ENCODE assay signal across 10 cellular contexts in the genomic region with DNA sequence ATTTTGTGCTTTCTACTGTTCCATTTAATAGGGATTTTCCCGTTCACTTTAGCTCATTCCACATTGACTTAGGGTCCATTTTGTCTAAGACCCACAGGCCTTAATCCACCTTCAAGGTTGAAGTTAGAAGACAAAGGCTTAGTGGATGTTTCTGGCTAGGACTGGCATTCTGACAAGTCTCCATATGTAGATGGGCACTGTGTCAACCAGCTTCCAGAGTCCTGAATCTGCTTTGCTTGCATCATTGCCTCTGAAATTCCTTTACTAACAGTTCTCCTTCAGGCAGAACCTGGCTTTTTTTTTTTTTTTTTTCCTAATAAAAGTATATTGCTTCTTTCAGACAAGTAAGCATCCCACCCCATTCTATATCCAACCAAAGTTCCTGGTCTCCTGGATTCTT.
DNase-seq lines count a peak whose midpoint lies in the region; ATAC-seq and TF ChIP-seq lines count a peak whose summit lies in the region.
"Had no signal": no experiment of that assay in that cellular context is flagged by ENCODE, and none has a peak within 500 bp of the region (broad histone marks: within the 10 kb centered on the region; RNA-seq: fewer than 3 reads in every experiment).

No MANE protein-coding gene starts in this region.

- H2AK9ac ChIP-seq in IMR-90 (replicated peaks; ENCODE audit: low read depth, low read length, poor library complexity): no peak overlapping the region

- no peak overlapping the region for H3K23ac ChIP-seq in IMR-90 (ENCODE audit: low read depth, low read length)

- CTCF ChIA-PET in IMR-90 (lab: Yijun Ruan, JAX): interaction anchor here (0.6 to 3.0 kb wide), 4 partner anchors 9 to 95 kb away, joined by 3 to 11 read pairs (median 4); no protein-coding TSS in a partner anchor

- H3K14ac ChIP-seq in IMR-90 (replicated peaks; ENCODE audit: low read depth, low read length): no peak overlapping the region

- no peak overlapping the region for H2AFZ ChIP-seq in IMR-90 (replicated peaks; ENCODE audit: low read length, poor library complexity)
- H2AFZ ChIP-seq: PC-9 had no signal

- H3K9me3 Mint-ChIP-seq in nephron: no peaks in the 10 kb centered on the region

- H2AK5ac ChIP-seq in IMR-90 (ENCODE audit: low read depth, low read length): no peak overlapping the region; the same call in 1 of the 2 replicates

- H2BK120ac ChIP-seq in IMR-90 (ENCODE audit: low read depth, low read length): no peak overlapping the region

- in situ Hi-C loops in IMR-90 (cut with MboI; ENCODE audit: low sequenced_read_pairs): no loop called here

- H3K9me1 ChIP-seq in IMR-90 (ENCODE audit: insufficient read depth, low read length): no peaks in the 10 kb centered on the region

- peaks cover 34% of the 10 kb centered on the region for H3K4me1 Mint-ChIP-seq in nephron

- BruUV-seq in IMR-90 (replicated peaks; lab: Mats Ljungman, UMichigan): no TSS peak

- H2BK15ac ChIP-seq in IMR-90 (ENCODE audit: low read depth, low read length): no peak overlapping the region

- TF ChIP-seq CTCF in IMR-90 (conservative IDR thresholded peaks at IDR 0.05; ENCODE audit: low read depth, low read length) (no peak), cardiac fibroblast (IDR thresholded peaks at IDR 0.05; ENCODE audit: low read depth, low read length) (no peak), nephron (IDR thresholded peaks at IDR 0.05; ENCODE audit: unreplicated experiment in 3 of 3) (no peak), testis (IDR thresholded peaks at IDR 0.05) (no peak)

- peak; percentile 22 for ATAC-seq in IMR-90 (ENCODE audit: low read depth)
- no peak for ATAC-seq in HG02973 (IDR thresholded peaks at IDR 0.05; ENCODE audit: unreplicated experiment)
- ATAC-seq in GM21367 (IDR thresholded peaks at IDR 0.05; ENCODE audit: unreplicated experiment): no peak
- ATAC-seq in GM19328 (IDR thresholded peaks at IDR 0.05; ENCODE audit: unreplicated experiment): no peak

- no peak overlapping the region for H4K5ac ChIP-seq in IMR-90 (ENCODE audit: low read depth, low read length)

- no peak overlapping the region for H3K4me3 Mint-ChIP-seq in nephron

- intact Hi-C loops in IMR-90 (cut with micrococcal nuclease): loop anchor here (2.0 kb wide), 1 partner anchor 71 kb away; no protein-coding TSS in a partner anchor
- intact Hi-C loops in testis (cut with DNase I; ENCODE audit: low total_unique reads): loop anchor here (10.0 kb wide), 1 partner anchor 73 kb away; the partner anchor contains the start of gene PDCD4

- dilution Hi-C loops in IMR-90 (cut with HindIII; ENCODE audit: low sequenced_read_pairs, unreplicated experiment): no loop called here

- POLR2A ChIA-PET in IMR-90 (lab: Charles Lee; ENCODE audit: unreplicated experiment): interaction anchor here (0.6 kb wide), 1 partner anchor 117 kb away, joined by 4 read pairs; the partner anchor contains the start of genes BBIP1 and SHOC2

- H3K4me1 ChIP-seq in BLaER1 treated with 17β-estradiol and CSF1 and Interleukin-3, amounts not matched to agents 10 nM and 100 nM: peaks cover 22 to 30% (median 24%) of the 10 kb centered on the region in 10 experiments
- H3K4me1 ChIP-seq in IMR-90 (ENCODE audit: control insufficient read depth, insufficient read depth, low read length) (peaks cover 7% of the 10 kb centered on the region; the same call in 1 of the 2 replicates), testis (peaks cover 13% of the 10 kb centered on the region)

- no peaks in the 10 kb centered on the region for H4K20me1 ChIP-seq in BLaER1 treated with 17β-estradiol and CSF1 and Interleukin-3, amounts not matched to agents 10 nM and 100 nM
- no peaks in the 10 kb centered on the region for H4K20me1 ChIP-seq in IMR-90 (ENCODE audit: insufficient read depth, low read length)

- TF ChIP-seq RAD21 in IMR-90 (IDR thresholded peaks at IDR 0.05; ENCODE audit: low read length): no peak

- no peaks in the 10 kb centered on the region for H3K36me3 ChIP-seq in BLaER1 treated with 17β-estradiol and CSF1 and Interleukin-3, amounts not matched to agents 10 nM and 100 nM
- H3K36me3 ChIP-seq in IMR-90 (ENCODE audit: control insufficient read depth, insufficient read depth, low read length): no peaks in the 10 kb centered on the region
- no peaks in the 10 kb centered on the region for H3K36me3 ChIP-seq in testis (ENCODE audit: low read depth, missing control alignments)
- H3K36me3 ChIP-seq: left lung had no signal

- no peaks in the 10 kb centered on the region for H3K27me3 ChIP-seq in BLaER1 treated with 17β-estradiol and CSF1 and Interleukin-3, amounts not matched to agents 10 nM and 100 nM
- H3K27me3 ChIP-seq in IMR-90 (ENCODE audit: control insufficient read depth, insufficient read depth, low read length) (peaks cover 5% of the 10 kb centered on the region; the same call in 1 of the 2 replicates), testis (no peaks in the 10 kb centered on the region)

- peak; percentile 81 for DNase-seq in IMR-90
- peak; percentile 54 to 78 for DNase-seq in cardiac fibroblast (ENCODE audit: low read depth in 2 of 2)
- DNase-seq in testis: no peak
- DNase-seq: PC-9 had no signal

- H3K79me1 ChIP-seq in IMR-90 (ENCODE audit: low read depth in 1 of 2, low read length in 2 of 2): no peaks in the 10 kb centered on the region

- WGBS in IMR-90 (ENCODE audit: extremely low coverage in 2 of 2, insufficient read length in 1 of 2), 2 experiments: no CpG with 5 or more reads among the region's 1 CpG
- WGBS in testis, 2 donors: 86 to 100% methylated on average over 1 of the region's 1 CpG

- 0 out of 2 replicates have a peak overlapping the region, but pooled peaks have one; percentile 28 for H3K18ac ChIP-seq in IMR-90 (ENCODE audit: low read depth, low read length)

- H2BK20ac ChIP-seq in IMR-90 (ENCODE audit: low read depth, low read length): no peak overlapping the region

- no peak overlapping the region for H3K9ac ChIP-seq in BLaER1 treated with 17β-estradiol and CSF1 and Interleukin-3, amounts not matched to agents 10 nM and 100 nM
- no peak overlapping the region for H3K9ac ChIP-seq in IMR-90 (ENCODE audit: low read depth, low read length)

- peak overlapping the region; percentile 22 to 77 (median 48); a peak in 20 of 22 replicates for H3K4me2 ChIP-seq in BLaER1 treated with 17β-estradiol and CSF1 and Interleukin-3, amounts not matched to agents 10 nM and 100 nM
- H3K4me2 ChIP-seq in IMR-90 (ENCODE audit: low read depth, low read length): peak overlapping the region; percentile 33; the same call in 1 of the 2 replicates
- H3K4me2 ChIP-seq: PC-9 had no signal

- no peak overlapping the region for H2BK5ac ChIP-seq in IMR-90 (ENCODE audit: low read depth, low read length, poor library complexity, severe bottlenecking)

- H3K4ac ChIP-seq in IMR-90 (ENCODE audit: low read depth, low read length): no peak overlapping the region

- no peak overlapping the region for H4K8ac ChIP-seq in IMR-90 (ENCODE audit: low read depth in 2 of 2, low read length in 2 of 2)

- no peak overlapping the region for H3K56ac ChIP-seq in IMR-90 (ENCODE audit: extremely low read depth, insufficient read depth, low read length)

- no peaks in the 10 kb centered on the region for H3K27me3 Mint-ChIP-seq in nephron (ENCODE audit: low read depth)

- TF ChIP-seq POLR2A in IMR-90 (IDR thresholded peaks at IDR 0.05; ENCODE audit: low read depth, low read length): no peak
- no peak for TF ChIP-seq POLR2A in testis (IDR thresholded peaks at IDR 0.05)

- H3K36me3 Mint-ChIP-seq in nephron (ENCODE audit: low read depth): peaks cover 10% of the 10 kb centered on the region

- no peak overlapping the region for H4K91ac ChIP-seq in IMR-90 (ENCODE audit: insufficient read depth, low read depth, low read length)

- H3K4me3 ChIP-seq in BLaER1 treated with 17β-estradiol and CSF1 and Interleukin-3, amounts not matched to agents 10 nM and 100 nM: no peak overlapping the region
- H3K4me3 ChIP-seq in IMR-90 (ENCODE audit: insufficient read depth, low read depth, low read length) (no peak overlapping the region), cardiac fibroblast (replicated peaks in 1 of 2; ENCODE audit: low read depth in 2 of 2, low read length in 2 of 2) (no peak overlapping the region), testis (no peak overlapping the region)
- H3K4me3 ChIP-seq: left lung, PC-9 had no signal

- H3K27ac Mint-ChIP-seq in nephron: peak overlapping the region; percentile 82 to 83 (median 82)

- no peaks in the 10 kb centered on the region for H3K9me3 ChIP-seq in BLaER1 treated with 17β-estradiol and CSF1 and Interleukin-3, amounts not matched to agents 10 nM and 100 nM (replicated peaks in 1 of 11)
- no peaks in the 10 kb centered on the region for H3K9me3 ChIP-seq in IMR-90 (ENCODE audit: control insufficient read depth, insufficient read depth, low read length)
- no peaks in the 10 kb centered on the region for H3K9me3 ChIP-seq in testis
- H3K9me3 ChIP-seq: left lung had no signal

- H3K27ac ChIP-seq in BLaER1 treated with 17β-estradiol and CSF1 and Interleukin-3, amounts not matched to agents 10 nM and 100 nM: peak overlapping the region in 7 of 11 experiments; percentile 16 to 50 (median 40); a peak in 9 of 22 replicates
- H3K27ac ChIP-seq in IMR-90 (ENCODE audit: insufficient read depth, low read length): peak overlapping the region; percentile 63; the same call in 1 of the 2 replicates
- peak overlapping the region in 1 of 2 donors; percentile 41 for H3K27ac ChIP-seq in testis
- H3K27ac ChIP-seq: PC-9 had no signal

TF ChIP-seq in IMR-90, 13 proteins besides CTCF, POLR2A, EP300 and RAD21:
- TF ChIP-seq MAZ (IDR thresholded peaks at IDR 0.05; ENCODE audit: borderline replicate concordance, low read depth, low read length) (no peak), SMC3 (IDR thresholded peaks at IDR 0.05; ENCODE audit: low read depth, low read length) (no peak), CEBPB (IDR thresholded peaks at IDR 0.05; ENCODE audit: low read depth, low read length) (peak; percentile 58), MXI1 (IDR thresholded peaks at IDR 0.05; ENCODE audit: borderline replicate concordance, low read depth, low read length) (no peak)
